8 cellular contexts compared by ENCODE assay signal in the genomic region with DNA sequence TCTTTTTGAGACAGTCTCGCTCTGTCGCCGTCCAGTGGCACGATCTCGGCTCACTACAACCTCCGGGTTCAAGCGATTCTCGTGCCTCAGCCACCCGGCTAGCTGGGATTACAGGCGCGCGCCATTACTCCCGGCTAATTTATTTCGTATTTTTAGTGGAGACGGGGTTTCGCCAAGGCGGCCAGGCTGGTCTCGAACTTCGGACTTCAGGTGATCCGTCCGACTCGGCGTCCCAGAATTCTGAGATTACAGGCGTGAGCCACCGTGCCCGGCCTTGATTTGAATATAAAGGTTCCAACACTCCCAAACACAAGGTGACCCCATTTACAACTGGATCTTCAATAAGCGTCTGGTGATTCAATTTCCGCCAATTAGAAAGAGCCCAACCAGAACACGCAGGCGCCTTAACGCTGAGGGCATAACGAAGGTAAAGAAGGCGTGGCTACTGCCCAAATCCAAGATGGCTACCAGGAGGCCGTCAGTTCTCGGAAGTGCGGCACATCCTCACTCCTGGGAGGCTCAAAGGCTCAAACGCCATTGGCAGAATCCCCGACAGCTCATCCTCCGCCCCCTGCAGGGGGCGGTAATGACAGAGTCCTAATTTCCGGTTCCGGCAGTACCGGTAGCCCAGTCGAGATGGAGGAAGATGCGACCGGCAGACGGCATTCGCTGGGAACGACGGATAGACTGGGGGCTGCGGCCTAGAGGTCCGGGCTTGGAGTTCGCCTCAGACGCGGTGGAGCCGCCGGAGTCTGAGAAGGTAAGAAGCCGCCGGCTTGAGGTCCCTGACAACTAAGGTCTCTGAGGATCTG. TPM values are rescaled to one million over a fixed set of nuclear protein-coding genes. Genes with fewer than 3 reads are reported as not detected.
DNase-seq lines count a peak whose midpoint lies in the region; ATAC-seq and TF ChIP-seq lines count a peak whose summit lies in the region.

A gene with protein sequence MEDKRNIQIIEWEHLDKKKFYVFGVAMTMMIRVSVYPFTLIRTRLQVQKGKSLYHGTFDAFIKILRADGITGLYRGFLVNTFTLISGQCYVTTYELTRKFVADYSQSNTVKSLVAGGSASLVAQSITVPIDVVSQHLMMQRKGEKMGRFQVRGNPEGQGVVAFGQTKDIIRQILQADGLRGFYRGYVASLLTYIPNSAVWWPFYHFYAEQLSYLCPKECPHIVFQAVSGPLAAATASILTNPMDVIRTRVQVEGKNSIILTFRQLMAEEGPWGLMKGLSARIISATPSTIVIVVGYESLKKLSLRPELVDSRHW (plus strand): TSS at position 617 of the 812 bp plus-strand sequence. CDS start 5,744 bp downstream, outside the sequence.

- no peak within 1 kb of the TSS for H3K4me3 Mint-ChIP-seq in activated naive CD8-positive, alpha-beta T cell treated with anti-CD3 and anti-CD28 coated beads, Interleukin-2, amount 50 U/mL, for 24 hours

- no peaks in the 10 kb centered on the region for H3K36me3 ChIP-seq in ovary
- H3K36me3 ChIP-seq in thyroid gland, result no peaks in the 10 kb centered on the region

- H3K9me3 Mint-ChIP-seq in activated naive CD8-positive, alpha-beta T cell treated with anti-CD3 and anti-CD28 coated beads, Interleukin-2, amount 50 U/mL, for 24 hours, result no peaks in the 10 kb centered on the region

- intact Hi-C loops in Right ventricle myocardium inferior (cut with DNase I) (no loop called here), ovary (cut with DNase I) (no loop called here), thyroid gland (cut with DNase I) (no loop called here)

- TF ChIP-seq CTCF in GM12874 (IDR thresholded peaks at IDR 0.05; ENCODE audit: insufficient read depth, low read depth, low read length) (peak; percentile 36; the same call in 1 of the 2 replicates), ovary (IDR thresholded peaks at IDR 0.05) (peak; percentile 68 to 84 (median 72)), thyroid gland (IDR thresholded peaks at IDR 0.05) (peak in 5 of 6 experiments; percentile 8 to 50 (median 40))

- peak; percentile 90 for TF ChIP-seq EP300 in ovary (IDR thresholded peaks at IDR 0.05)

- H3K27ac Mint-ChIP-seq in activated naive CD8-positive, alpha-beta T cell treated with anti-CD3 and anti-CD28 coated beads, Interleukin-2, amount 50 U/mL, for 24 hours, result peak within 1 kb of the TSS; percentile 96

- TF ChIP-seq POLR2A in ovary (IDR thresholded peaks at IDR 0.05), result peak; percentile 45
- TF ChIP-seq POLR2A in thyroid gland (IDR thresholded peaks at IDR 0.05), result peak in 1 of 2 donors; percentile 84

- DNase-seq in NCI-H1417 treated with DMSO at 0.1 percent for 48 hours (lab: John Stamatoyannopoulos, UW) (peak; percentile 96), SW480 (ENCODE audit: low spot score) (peak; percentile 97), Right ventricle myocardium inferior (ENCODE audit: missing footprints) (peak; percentile 96), ovary (peak; percentile 96 to 99 (median 98)), thyroid gland (peak; percentile 96 to 97)
- peak; percentile 96 for DNase-seq in activated naive CD8-positive, alpha-beta T cell treated with anti-CD3 and anti-CD28 coated beads, Interleukin-2, amount 50 U/mL, for 24 hours

- H3K9me3 ChIP-seq in ovary (no peaks in the 10 kb centered on the region), thyroid gland (no peaks in the 10 kb centered on the region)

- peaks cover 53% of the 10 kb centered on the region for H3K4me1 Mint-ChIP-seq in activated naive CD8-positive, alpha-beta T cell treated with anti-CD3 and anti-CD28 coated beads, Interleukin-2, amount 50 U/mL, for 24 hours

- H3K4me1 ChIP-seq in ovary (ENCODE audit: insufficient read depth), result no peaks in the 10 kb centered on the region
- H3K4me1 ChIP-seq in thyroid gland, result peaks cover 10 to 15% of the 10 kb centered on the region in 2 donors

- WGBS in ovary, 3 donors, result 2 to 4% (median 2%) methylated on average over 59 of the region's 59 CpGs
- 3 to 7% methylated on average over 42 to 49 of the region's 59 CpGs for WGBS in thyroid gland, 2 donors

- no peaks in the 10 kb centered on the region for H3K27me3 Mint-ChIP-seq in activated naive CD8-positive, alpha-beta T cell treated with anti-CD3 and anti-CD28 coated beads, Interleukin-2, amount 50 U/mL, for 24 hours

- ATAC-seq in HG02763 (IDR thresholded peaks at IDR 0.05; ENCODE audit: unreplicated experiment) (peak; percentile 95), Right ventricle myocardium inferior (peak; percentile 99)
- ATAC-seq in activated naive CD8-positive, alpha-beta T cell treated with anti-CD3 and anti-CD28 coated beads, Interleukin-2, amount 50 U/mL, for 24 hours, result peak; percentile 96

- peak within 1 kb of the TSS in 1 of 2 donors; percentile 57 for H3K27ac ChIP-seq in ovary
- H3K27ac ChIP-seq in thyroid gland, result peak within 1 kb of the TSS; percentile 70 to 86 (median 80)

- peaks cover 39% of the 10 kb centered on the region for H3K36me3 Mint-ChIP-seq in activated naive CD8-positive, alpha-beta T cell treated with anti-CD3 and anti-CD28 coated beads, Interleukin-2, amount 50 U/mL, for 24 hours (ENCODE audit: low read depth)

- H3K27me3 ChIP-seq in ovary, result no peaks in the 10 kb centered on the region
- no peaks in the 10 kb centered on the region for H3K27me3 ChIP-seq in thyroid gland

- peak within 1 kb of the TSS; percentile 97 for H3K4me3 ChIP-seq in ovary
- peak within 1 kb of the TSS; percentile 11 to 83 (median 59) for H3K4me3 ChIP-seq in thyroid gland (replicated peaks in 1 of 3)

RNA-seq across cellular contexts. Expression of the gene that starts here (rescaled TPM):
- total RNA-seq in Right ventricle myocardium inferior (16.3 TPM), ovary (10 to 100 TPM in 6 of 7 donors, 1 to 10 TPM in 1; 6.8 to 20.9 (median 16.8) TPM), thyroid gland (10 to 100 TPM; 14.5 to 19.7 (median 17.7) TPM)
- polyA plus RNA-seq in ovary, result 10 to 100 TPM in 1 of 2 donors, 1 to 10 TPM in 1; 7.3 to 21.0 TPM
